14 cellular contexts compared by ENCODE assay signal in genomic region chr6:72560721-72561593, GRCh38.
DNase-seq lines count a peak whose midpoint lies in the region; ATAC-seq and TF ChIP-seq lines count a peak whose summit lies in the region.
"Had no signal": no experiment of that assay in that cellular context is flagged by ENCODE, and none has a peak within 500 bp of the region (broad histone marks: within the 10 kb centered on the region; RNA-seq: fewer than 3 reads in every experiment).

No MANE protein-coding gene starts in this region.

- H3K27ac ChIP-seq in GM23338 (ENCODE audit: low read depth) (no peak overlapping the region), SK-N-SH (ENCODE audit: low read depth in 2 of 2, low read length in 1 of 2) (no peak overlapping the region; a peak in 1 of 4 replicates), foreskin keratinocyte (no peak overlapping the region)
- H3K27ac ChIP-seq: BLaER1 treated with 17β-estradiol and CSF1 and Interleukin-3, amounts not matched to agents 10 nM and 100 nM; colonic mucosa had no signal

- DNase-seq in AG08395 (ENCODE audit: low spot score) (peak; percentile 38), GM23338 (ENCODE audit: low spot score) (peak; percentile 20), SK-N-SH (peak; percentile 1), foreskin keratinocyte (no peak), posterior vena cava (ENCODE audit: low spot score) (no peak), NCI-H82 (lab: John Stamatoyannopoulos, UW) (no peak), NCI-H1694 (lab: John Stamatoyannopoulos, UW) (no peak)
- DNase-seq: activated CD4-positive, alpha-beta T cell treated with anti-CD3 and anti-CD28 coated beads, Interleukin-2, amount 10 ng/mL, durations not matched to agents 7 days and 5 days; colonic mucosa; left colon; NCI-H526; nephron progenitor cell had no signal

- no peaks in the 10 kb centered on the region for H3K79me2 ChIP-seq in GM23338 (replicated peaks; ENCODE audit: insufficient read depth)
- H3K79me2 ChIP-seq in SK-N-SH (ENCODE audit: insufficient read depth), result no peaks in the 10 kb centered on the region

- H3K4me1 Mint-ChIP-seq in GM23338, result peaks cover 26% of the 10 kb centered on the region
- H3K4me1 Mint-ChIP-seq: activated CD4-positive, alpha-beta T cell treated with anti-CD3 and anti-CD28 coated beads, Interleukin-2, amount 10 ng/mL, durations not matched to agents 7 days and 5 days had no signal

- intact Hi-C loops in posterior vena cava (cut with DNase I), result no loop called here

- H3K27me3 Mint-ChIP-seq in GM23338 (ENCODE audit: insufficient read depth, low read depth, poor library complexity), result no peaks in the 10 kb centered on the region
- H3K27me3 Mint-ChIP-seq: activated CD4-positive, alpha-beta T cell treated with anti-CD3 and anti-CD28 coated beads, Interleukin-2, amount 10 ng/mL, durations not matched to agents 7 days and 5 days had no signal

- no peak overlapping the region for H3K9ac ChIP-seq in SK-N-SH
- H3K9ac ChIP-seq: BLaER1 treated with 17β-estradiol and CSF1 and Interleukin-3, amounts not matched to agents 10 nM and 100 nM had no signal

- no peak overlapping the region for H3K4me3 ChIP-seq in GM23338
- H3K4me3 ChIP-seq in SK-N-SH (ENCODE audit: low read depth in 2 of 2, low read length in 1 of 2), result no peak overlapping the region
- H3K4me3 ChIP-seq: BLaER1 treated with 17β-estradiol and CSF1 and Interleukin-3, amounts not matched to agents 10 nM and 100 nM; colonic mucosa had no signal

- ATAC-seq in GM23338 (peak; percentile 65), foreskin keratinocyte (peak; percentile 20), HG03439 (IDR thresholded peaks at IDR 0.05; ENCODE audit: unreplicated experiment) (no peak)
- ATAC-seq: left colon had no signal

- POLR2A ChIA-PET in SK-N-SH (lab: Yijun Ruan, JAX), result no interaction called here

- no peak overlapping the region for H2AFZ ChIP-seq in GM23338
- 0 out of 2 replicates have a peak overlapping the region, but pooled peaks have one; percentile 12 for H2AFZ ChIP-seq in SK-N-SH (ENCODE audit: low read depth)

- WGBS in SK-N-SH (ENCODE audit: low lambda C conversion rate), result 67% methylated on average over 9 of the region's 9 CpGs

- CTCF ChIA-PET in SK-N-SH (lab: Yijun Ruan, JAX), result interaction anchor here (0.8 to 1.1 kb wide), 2 partner anchors 27 to 137 kb away, joined by 3 read pairs; no protein-coding TSS in a partner anchor

- H3K9me3 ChIP-seq in SK-N-SH, result no peaks in the 10 kb centered on the region
- H3K9me3 ChIP-seq: BLaER1 treated with 17β-estradiol and CSF1 and Interleukin-3, amounts not matched to agents 10 nM and 100 nM; colonic mucosa had no signal

- H3F3A ChIP-seq in GM23338 (replicated peaks; ENCODE audit: low read depth) (no peaks in the 10 kb centered on the region), SK-N-SH (replicated peaks; ENCODE audit: insufficient read depth) (peaks cover 12% of the 10 kb centered on the region)

- H3K36me3 ChIP-seq in GM23338 (ENCODE audit: insufficient read depth) (no peaks in the 10 kb centered on the region), SK-N-SH (replicated peaks in 1 of 2; ENCODE audit: control insufficient read depth in 1 of 2, insufficient read depth in 2 of 2, low read length in 1 of 2) (no peaks in the 10 kb centered on the region)
- H3K36me3 ChIP-seq: BLaER1 treated with 17β-estradiol and CSF1 and Interleukin-3, amounts not matched to agents 10 nM and 100 nM; colonic mucosa had no signal

- no peak overlapping the region for H3K27ac Mint-ChIP-seq in GM23338
- H3K27ac Mint-ChIP-seq: activated CD4-positive, alpha-beta T cell treated with anti-CD3 and anti-CD28 coated beads, Interleukin-2, amount 10 ng/mL, durations not matched to agents 7 days and 5 days; nephron progenitor cell had no signal

- peaks cover 3% of the 10 kb centered on the region; the same call in 2 of the 3 replicates for H3K36me3 Mint-ChIP-seq in GM23338 (ENCODE audit: low read depth)

- H3K4me1 ChIP-seq in GM23338 (ENCODE audit: insufficient read depth) (peaks cover 16% of the 10 kb centered on the region), SK-N-SH (ENCODE audit: control insufficient read depth in 1 of 2, insufficient read depth in 2 of 2, low read depth in 1 of 2, low read length in 1 of 2) (peaks cover 0 to 12% of the 10 kb centered on the region in 2 experiments; a peak in 1 of 4 replicates), foreskin keratinocyte (no peaks in the 10 kb centered on the region)
- H3K4me1 ChIP-seq: BLaER1 treated with 17β-estradiol and CSF1 and Interleukin-3, amounts not matched to agents 10 nM and 100 nM; colonic mucosa had no signal

- H3K9me3 Mint-ChIP-seq in GM23338, result no peaks in the 10 kb centered on the region
- H3K9me3 Mint-ChIP-seq: activated CD4-positive, alpha-beta T cell treated with anti-CD3 and anti-CD28 coated beads, Interleukin-2, amount 10 ng/mL, durations not matched to agents 7 days and 5 days; nephron progenitor cell had no signal

- TF ChIP-seq RAD21 in SK-N-SH (IDR thresholded peaks at IDR 0.05; ENCODE audit: low read length), result no peak

- H3K9me2 ChIP-seq in GM23338 (ENCODE audit: insufficient read depth) (no peaks in the 10 kb centered on the region), SK-N-SH (no peaks in the 10 kb centered on the region)

- no peak overlapping the region for H3K4me3 Mint-ChIP-seq in GM23338
- H3K4me3 Mint-ChIP-seq: activated CD4-positive, alpha-beta T cell treated with anti-CD3 and anti-CD28 coated beads, Interleukin-2, amount 10 ng/mL, durations not matched to agents 7 days and 5 days; nephron progenitor cell had no signal

- no peak overlapping the region for H3K4me2 ChIP-seq in GM23338
- no peak overlapping the region for H3K4me2 ChIP-seq in SK-N-SH
- H3K4me2 ChIP-seq: BLaER1 treated with 17β-estradiol and CSF1 and Interleukin-3, amounts not matched to agents 10 nM and 100 nM had no signal

- TF ChIP-seq CTCF in GM23338 (conservative IDR thresholded peaks at IDR 0.05; ENCODE audit: low read depth in 2 of 2) (peak in 1 of 2 experiments; percentile 44; a peak in 2 of 4 replicates), SK-N-SH (IDR thresholded peaks at IDR 0.05) (peak; percentile 39; the same call in 1 of the 2 replicates), foreskin keratinocyte (conservative IDR thresholded peaks at IDR 0.05) (no peak)

- H3K27me3 ChIP-seq in GM23338 (ENCODE audit: insufficient read depth) (no peaks in the 10 kb centered on the region), SK-N-SH (ENCODE audit: insufficient read depth) (no peaks in the 10 kb centered on the region), foreskin keratinocyte (no peaks in the 10 kb centered on the region)
- H3K27me3 ChIP-seq: BLaER1 treated with 17β-estradiol and CSF1 and Interleukin-3, amounts not matched to agents 10 nM and 100 nM; colonic mucosa had no signal

- no peaks in the 10 kb centered on the region for H4K20me1 ChIP-seq in GM23338 (replicated peaks; ENCODE audit: insufficient read depth)
- no peaks in the 10 kb centered on the region for H4K20me1 ChIP-seq in SK-N-SH (ENCODE audit: insufficient read depth)
- H4K20me1 ChIP-seq: BLaER1 treated with 17β-estradiol and CSF1 and Interleukin-3, amounts not matched to agents 10 nM and 100 nM had no signal

- peak in 1 of 2 experiments; percentile 31; a peak in 1 of 4 replicates for TF ChIP-seq EP300 in SK-N-SH (IDR thresholded peaks at IDR 0.05; ENCODE audit: borderline replicate concordance in 1 of 2, low read depth in 1 of 2, low read length in 1 of 2)

TF ChIP-seq in GM23338, 12 proteins besides CTCF, POLR2A, EP300 and RAD21 (continues in another document):
- TF ChIP-seq ZNF114 (CRISPR knock-in tag; IDR thresholded peaks at IDR 0.05) (no peak), NANOG (IDR thresholded peaks at IDR 0.05; ENCODE audit: borderline replicate concordance) (no peak), EZH2phosphoT487 (IDR thresholded peaks at IDR 0.05; ENCODE audit: unreplicated experiment) (no peak), JUNB (IDR thresholded peaks at IDR 0.05; ENCODE audit: unreplicated experiment) (no peak)

TF ChIP-seq in SK-N-SH, 30 proteins besides CTCF, POLR2A, EP300 and RAD21:
- no peak for TF ChIP-seq ZBTB33 (IDR thresholded peaks at IDR 0.05; ENCODE audit: borderline replicate concordance, low read depth)
- TF ChIP-seq JUND (IDR thresholded peaks at IDR 0.05), result 0 out of 2 replicates have a peak, but pooled peaks have one; percentile 19
- TF ChIP-seq MAX (IDR thresholded peaks at IDR 0.05; ENCODE audit: low read depth), result no peak

Comparison
In these comparisons a context has a peak if more than half of its experiments do, and no peak if none do; other contexts are left out.
1. DNase-seq: peak in AG08395 (single experiment), GM23338 (single experiment) and SK-N-SH (single experiment); none in foreskin keratinocyte (0 of 2), posterior vena cava (single experiment), NCI-H82 (single experiment) and NCI-H1694 (single experiment).